10 cellular contexts compared by ENCODE assay signal in the genomic region with DNA sequence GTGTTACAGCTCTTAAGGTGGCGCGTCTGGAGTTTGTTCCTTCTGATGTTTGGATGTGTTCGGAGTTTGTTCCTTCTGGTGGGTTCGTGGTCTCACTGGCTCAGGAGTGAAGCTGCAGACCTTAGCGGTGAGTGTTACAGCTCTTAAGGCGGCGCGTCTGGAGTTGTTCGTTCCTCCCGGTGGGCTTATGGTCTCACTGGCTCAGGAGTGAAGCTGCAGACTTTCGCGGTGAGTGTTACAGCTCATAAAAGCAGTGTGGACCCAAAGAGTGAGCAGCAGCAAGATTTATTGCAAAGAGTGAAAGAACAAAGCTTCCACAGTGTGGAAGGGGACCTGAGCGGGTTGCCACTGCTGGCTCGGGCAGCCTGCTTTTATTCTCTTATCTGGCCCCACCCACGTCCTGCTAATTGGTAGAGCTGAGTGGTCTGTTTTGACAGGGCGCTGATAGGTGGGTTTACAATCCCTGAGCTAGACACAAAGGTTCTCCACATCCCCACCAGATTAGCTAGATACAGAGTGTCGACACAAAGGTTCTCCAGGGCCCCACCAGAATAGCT. TPM values are rescaled to one million over a fixed set of nuclear protein-coding genes. Genes with fewer than 3 reads are reported as not detected.
"Had no signal": no experiment of that assay in that cellular context is flagged by ENCODE, and none has a peak within 500 bp of the region (broad histone marks: within the 10 kb centered on the region; RNA-seq: fewer than 3 reads in every experiment).

No MANE protein-coding gene starts in this region.

RNA-seq across cellular contexts. Expression of gene CXCL11, which starts 14.1 kb away (rescaled TPM):
- total RNA-seq: temporal lobe, thoracic aorta, tibial nerve, transverse colon, upper lobe of right lung, vagina had no signal

RNA-seq across cellular contexts. Expression of gene ART3, which starts 24.6 kb away (rescaled TPM):
- total RNA-seq: subcutaneous adipose tissue, thoracic aorta, upper lobe of right lung, ureter had no signal

RNA-seq across cellular contexts. Expression of gene CXCL10, which starts 26.6 kb away (rescaled TPM):
- total RNA-seq: suprapubic skin, temporal lobe, testis had no signal

RNA-seq across cellular contexts. Expression of gene CXCL9, which starts 42.6 kb away (rescaled TPM):
- total RNA-seq: temporal lobe had no signal
